8 cellular contexts compared by ENCODE assay signal in the genomic region with DNA sequence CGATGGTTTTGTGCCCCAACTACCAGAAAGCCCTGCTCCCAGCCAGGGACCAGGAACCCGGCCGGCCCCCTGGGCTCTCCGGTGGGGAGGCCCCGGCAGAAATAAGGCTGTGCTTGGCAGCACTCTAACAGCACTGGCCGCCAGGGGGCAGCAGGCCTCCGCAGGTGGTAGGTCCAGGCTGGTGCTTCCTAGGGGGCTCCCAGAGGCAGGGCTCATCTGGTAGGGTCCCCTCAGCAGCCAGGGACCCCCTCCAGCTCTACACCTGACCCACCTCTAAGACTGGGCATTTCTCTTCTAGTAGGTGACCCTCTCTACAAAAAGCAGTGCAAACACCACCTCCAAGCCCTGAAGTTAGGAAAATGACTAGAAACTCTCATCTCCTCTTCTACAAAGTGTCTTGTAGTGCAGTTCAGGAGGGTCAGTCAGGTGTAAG.
DNase-seq lines count a peak whose midpoint lies in the region; ATAC-seq, FAIRE-seq and TF ChIP-seq lines count a peak whose summit lies in the region.

No MANE protein-coding gene starts in this region.

- no peak overlapping the region for H3K4ac ChIP-seq in mesenchymal stem cell (ENCODE audit: low read depth in 1 of 2, low read length in 2 of 2)

- H2BK120ac ChIP-seq in mesenchymal stem cell (ENCODE audit: low read depth, low read length): no peak overlapping the region

- H3K9me3 Mint-ChIP-seq in dendritic cell treated with granulocyte-macrophage colony-stimulating factor and Interleukin-4, amounts not matched to agents 40 ng/mL and 50 ng/mL, for 4 days: no peaks in the 10 kb centered on the region

- CTCF ChIA-PET in A549 (lab: Yijun Ruan, JAX): interaction anchor here (0.7 to 7.2 kb wide), 39 partner anchors 8 to 1029 kb away, joined by 3 to 127 read pairs (median 4); no protein-coding TSS in a partner anchor

- 0% methylated on average over 1 of the region's 7 CpGs for WGBS in A549 (ENCODE audit: missing lambda C conversion rate)
- WGBS in mesenchymal stem cell: 23% methylated on average over 7 of the region's 7 CpGs

- no peak overlapping the region for H3K4me3 Mint-ChIP-seq in dendritic cell treated with granulocyte-macrophage colony-stimulating factor and Interleukin-4, amounts not matched to agents 40 ng/mL and 50 ng/mL, for 4 days

- ATAC-seq in A549 (peak; percentile 77 to 95), GM18502 (IDR thresholded peaks at IDR 0.05; ENCODE audit: poor library complexity, unreplicated experiment) (peak; percentile 72), HG02973 (IDR thresholded peaks at IDR 0.05; ENCODE audit: unreplicated experiment) (peak; percentile 74)

- intact Hi-C loops in dendritic cell treated with granulocyte-macrophage colony-stimulating factor and Interleukin-4, amounts not matched to agents 40 ng/mL and 50 ng/mL, for 4 days (cut with micrococcal nuclease): loop anchor here (2.0 to 10.0 kb wide), 2 partner anchors 195 to 311 kb away; a partner anchor contains a TSS

- H3K18ac ChIP-seq in mesenchymal stem cell (ENCODE audit: low read depth in 1 of 2, low read length in 2 of 2): peak overlapping the region in 1 of 2 experiments; percentile 42

- H2AK5ac ChIP-seq in mesenchymal stem cell (ENCODE audit: low read length, severe bottlenecking): no peak overlapping the region

- H3K4me1 Mint-ChIP-seq in dendritic cell treated with granulocyte-macrophage colony-stimulating factor and Interleukin-4, amounts not matched to agents 40 ng/mL and 50 ng/mL, for 4 days (ENCODE audit: low read depth): peaks cover 65% of the 10 kb centered on the region

- peak; percentile 94 for TF ChIP-seq CTCF in A549 (IDR thresholded peaks at IDR 0.05)

- H3K27ac Mint-ChIP-seq in dendritic cell treated with granulocyte-macrophage colony-stimulating factor and Interleukin-4, amounts not matched to agents 40 ng/mL and 50 ng/mL, for 4 days: peak overlapping the region; percentile 40

- H3K14ac ChIP-seq in mesenchymal stem cell (ENCODE audit: low read length in 2 of 2): no peak overlapping the region

- no peaks in the 10 kb centered on the region for H3K9me3 ChIP-seq in A549
- H3K9me3 ChIP-seq in mesenchymal stem cell (ENCODE audit: control insufficient read depth, low read length): no peaks in the 10 kb centered on the region

- H2BK5ac ChIP-seq in mesenchymal stem cell (ENCODE audit: low read depth, low read length, poor library complexity, severe bottlenecking): no peak overlapping the region

- H4K91ac ChIP-seq in mesenchymal stem cell (ENCODE audit: low read length): no peak overlapping the region

- no peak for FAIRE-seq in A549 (lab: Jason Lieb, UNC)

- H3K27ac ChIP-seq in A549 (no peak overlapping the region), mesenchymal stem cell (ENCODE audit: low read length, poor library complexity, severe bottlenecking) (no peak overlapping the region)

- H3K4me2 ChIP-seq in A549 (no peak overlapping the region), mesenchymal stem cell (ENCODE audit: low read length, poor library complexity, severe bottlenecking) (no peak overlapping the region)

- no peaks in the 10 kb centered on the region for H3K27me3 Mint-ChIP-seq in dendritic cell treated with granulocyte-macrophage colony-stimulating factor and Interleukin-4, amounts not matched to agents 40 ng/mL and 50 ng/mL, for 4 days

- no peak overlapping the region for H2BK15ac ChIP-seq in mesenchymal stem cell (ENCODE audit: low read depth, poor library complexity, severe bottlenecking)

- H2BK12ac ChIP-seq in mesenchymal stem cell (ENCODE audit: low read length in 2 of 2): no peak overlapping the region

- POLR2A ChIA-PET in A549 (lab: Yijun Ruan, JAX): interaction anchor here (1.0 kb wide), 1 partner anchor 305 kb away, joined by 3 read pairs; no protein-coding TSS in a partner anchor

- H3K4me1 ChIP-seq in A549: no peaks in the 10 kb centered on the region
- peaks cover 9% of the 10 kb centered on the region for H3K4me1 ChIP-seq in mesenchymal stem cell (ENCODE audit: control insufficient read depth, insufficient read depth, low read depth, low read length)

- no peaks in the 10 kb centered on the region for H3K27me3 ChIP-seq in mesenchymal stem cell (ENCODE audit: control insufficient read depth in 1 of 2, insufficient read depth in 1 of 2, low read length in 2 of 2)

- TF ChIP-seq RAD21 in A549 (conservative IDR thresholded peaks at IDR 0.05 in 1 of 2, IDR thresholded peaks at IDR 0.05 in 1 of 2): peak; percentile 94 to 96

- H3K36me3 ChIP-seq in mesenchymal stem cell (ENCODE audit: control insufficient read depth in 1 of 2, insufficient read depth in 2 of 2, low read depth in 1 of 2, low read length in 2 of 2): peaks cover 33 to 46% of the 10 kb centered on the region in 2 experiments

- no peak for TF ChIP-seq POLR2A in A549 (IDR thresholded peaks at IDR 0.05; ENCODE audit: low read length)

- H2AFZ ChIP-seq in mesenchymal stem cell (ENCODE audit: low read depth, low read length): no peak overlapping the region

- no peak overlapping the region for H3K23ac ChIP-seq in mesenchymal stem cell (ENCODE audit: low read length in 2 of 2)

- DNase-seq in A549 (ENCODE audit: low read depth in 1 of 2, low spot score in 1 of 2) (peak; percentile 61 to 64), NCI-H2196 (lab: John Stamatoyannopoulos, UW; ENCODE audit: unreplicated experiment) (peak; percentile 69), mesenchymal stem cell (peak; percentile 66)
- DNase-seq in activated CD4-positive, alpha-beta T cell treated with anti-CD3 and anti-CD28 coated beads, Interleukin-2, amount 50 U/mL, for 48 hours: peak; percentile 86 to 89
- DNase-seq in stimulated activated CD8-positive, alpha-beta memory T cell treated with anti-CD3 and anti-CD28 coated beads, Interleukin-15, amount 100 ng/mL, for 4 hours (ENCODE audit: low read depth in 2 of 2): peak; percentile 63 to 66

- H3K4me3 ChIP-seq in A549 (no peak overlapping the region), mesenchymal stem cell (ENCODE audit: insufficient read depth in 1 of 2, low read depth in 1 of 2, low read length in 2 of 2) (no peak overlapping the region)

- no peaks in the 10 kb centered on the region for H3K79me1 ChIP-seq in mesenchymal stem cell (replicated peaks; ENCODE audit: low read length, poor library complexity, severe bottlenecking)

- H3K36me3 Mint-ChIP-seq in dendritic cell treated with granulocyte-macrophage colony-stimulating factor and Interleukin-4, amounts not matched to agents 40 ng/mL and 50 ng/mL, for 4 days (ENCODE audit: low read depth): peaks cover 55% of the 10 kb centered on the region

- no peak overlapping the region for H4K8ac ChIP-seq in mesenchymal stem cell (ENCODE audit: low read length)

- peak overlapping the region; percentile 43 for H3K9ac ChIP-seq in mesenchymal stem cell (ENCODE audit: low read length)

- no peak for TF ChIP-seq EP300 in A549 (IDR thresholded peaks at IDR 0.05)

TF ChIP-seq in A549, 52 proteins besides CTCF, POLR2A, EP300 and RAD21:
- TF ChIP-seq HOXB5 (CRISPR knock-in tag; IDR thresholded peaks at IDR 0.05) (no peak), CHD4 (IDR thresholded peaks at IDR 0.05; ENCODE audit: borderline replicate concordance) (no peak), SMC3 (IDR thresholded peaks at IDR 0.05) (peak; percentile 96)
TF ChIP-seq in A549: peak in this region for 1.
